17 cellular contexts compared by ENCODE assay signal in the genomic region with DNA sequence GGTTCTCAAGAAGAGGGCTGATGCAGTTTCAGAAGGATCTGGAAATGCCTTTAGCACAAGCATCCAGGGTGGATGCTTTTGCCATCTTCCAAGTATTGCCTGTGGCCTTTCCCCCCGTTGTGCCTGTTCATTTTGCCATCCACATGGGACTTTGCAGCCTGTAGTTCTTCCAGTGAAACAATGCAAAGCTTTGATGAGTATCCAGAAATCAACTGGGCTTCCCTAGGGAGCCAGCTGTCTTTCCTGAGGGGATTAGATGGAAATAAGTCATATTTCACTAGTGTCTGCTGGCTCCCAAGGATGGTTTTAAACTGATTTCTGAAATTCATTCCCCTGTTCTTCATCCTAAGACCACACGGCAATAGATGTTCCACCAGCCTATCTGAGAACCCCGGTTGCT.
DNase-seq lines count a peak whose midpoint lies in the region; ATAC-seq and TF ChIP-seq lines count a peak whose summit lies in the region.
"Had no signal": no experiment of that assay in that cellular context is flagged by ENCODE, and none has a peak within 500 bp of the region (broad histone marks: within the 10 kb centered on the region; RNA-seq: fewer than 3 reads in every experiment).

No MANE protein-coding gene starts in this region.

- WGBS in lower leg skin, 2 donors: 55 to 72% methylated on average over 3 of the region's 3 CpGs

- H3K9me3 ChIP-seq in cardiac muscle cell (ENCODE audit: low read depth): no peaks in the 10 kb centered on the region
- H3K9me3 ChIP-seq: Caco-2, HAP-1 had no signal

- peaks cover 7% of the 10 kb centered on the region for H3K4me1 ChIP-seq in cardiac muscle cell (ENCODE audit: low read depth)
- H3K4me1 ChIP-seq: Caco-2 had no signal

- H3K27ac Mint-ChIP-seq in osteocyte (ENCODE audit: unreplicated experiment): peak overlapping the region; percentile 27
- H3K27ac Mint-ChIP-seq: CD4-positive, CD25-positive, alpha-beta regulatory T cell; CD8-positive, alpha-beta memory T cell had no signal

- H3K9me3 Mint-ChIP-seq in osteocyte (ENCODE audit: unreplicated experiment): no peaks in the 10 kb centered on the region
- H3K9me3 Mint-ChIP-seq: CD8-positive, alpha-beta memory T cell had no signal

- H3K27ac ChIP-seq in cardiac muscle cell: peak overlapping the region; percentile 35
- H3K27ac ChIP-seq: GM23248, HL-60 had no signal

- ATAC-seq in Right ventricle myocardium inferior: no peak
- ATAC-seq in HG02798 (IDR thresholded peaks at IDR 0.05; ENCODE audit: poor library complexity, unreplicated experiment): no peak

- H3K4me3 ChIP-seq in cardiac muscle cell (no peak overlapping the region), lower leg skin (ENCODE audit: low read depth, poor library complexity, severe bottlenecking) (no peak overlapping the region)
- H3K4me3 ChIP-seq: GM23248, HAP-1 had no signal

- intact Hi-C loops in Right ventricle myocardium inferior (cut with DNase I) (no loop called here), lower leg skin (cut with DNase I; ENCODE audit: low total_unique reads) (no loop called here), head of caudate nucleus (cut with DNase I) (no loop called here)

- in situ Hi-C loops in SK-MEL-5 (cut with HindIII; ENCODE audit: low pct_unique_long_range_greater_than_20kb, low sequenced_read_pairs): no loop called here

- TF ChIP-seq CTCF in cardiac muscle cell (IDR thresholded peaks at IDR 0.05; ENCODE audit: low read depth, low read length) (no peak), osteocyte (IDR thresholded peaks at IDR 0.05) (no peak), lower leg skin (IDR thresholded peaks at IDR 0.05) (no peak)

- H3K4me3 Mint-ChIP-seq in osteocyte (ENCODE audit: unreplicated experiment): no peak overlapping the region
- H3K4me3 Mint-ChIP-seq: CD4-positive, CD25-positive, alpha-beta regulatory T cell; CD8-positive, alpha-beta memory T cell had no signal

- H3K36me3 ChIP-seq in cardiac muscle cell: no peaks in the 10 kb centered on the region
- H3K36me3 ChIP-seq: HAP-1 had no signal

- peaks cover 58% of the 10 kb centered on the region for H3K4me1 Mint-ChIP-seq in osteocyte (ENCODE audit: unreplicated experiment)
- H3K4me1 Mint-ChIP-seq: CD4-positive, CD25-positive, alpha-beta regulatory T cell; CD8-positive, alpha-beta memory T cell had no signal

- H3K36me3 Mint-ChIP-seq in osteocyte (ENCODE audit: unreplicated experiment): peaks cover 23% of the 10 kb centered on the region
- H3K36me3 Mint-ChIP-seq: CD4-positive, CD25-positive, alpha-beta regulatory T cell; CD8-positive, alpha-beta memory T cell had no signal

- H3K27me3 Mint-ChIP-seq in osteocyte (ENCODE audit: unreplicated experiment): no peaks in the 10 kb centered on the region

- DNase-seq in cardiac muscle cell (ENCODE audit: low read depth in 1 of 2, low spot score in 1 of 2) (no peak), Right ventricle myocardium inferior (ENCODE audit: missing footprints) (no peak), SK-MEL-5 (ENCODE audit: low read depth, low spot score) (peak; percentile 79), osteocyte (ENCODE audit: extremely low spot score, unreplicated experiment) (no peak), lower leg skin (ENCODE audit: low spot score in 2 of 2) (no peak), head of caudate nucleus (no peak)
- DNase-seq: 8988T; C1 segment of cervical spinal cord; Caco-2; CD8-positive, alpha-beta memory T cell; DMS79; GDM1; GM23248 had no signal

- TF ChIP-seq POLR2A in lower leg skin (IDR thresholded peaks at IDR 0.05): no peak

- no peaks in the 10 kb centered on the region for H3K27me3 ChIP-seq in cardiac muscle cell
